ENCODE assay signal across 16 cellular contexts in the genomic region with DNA sequence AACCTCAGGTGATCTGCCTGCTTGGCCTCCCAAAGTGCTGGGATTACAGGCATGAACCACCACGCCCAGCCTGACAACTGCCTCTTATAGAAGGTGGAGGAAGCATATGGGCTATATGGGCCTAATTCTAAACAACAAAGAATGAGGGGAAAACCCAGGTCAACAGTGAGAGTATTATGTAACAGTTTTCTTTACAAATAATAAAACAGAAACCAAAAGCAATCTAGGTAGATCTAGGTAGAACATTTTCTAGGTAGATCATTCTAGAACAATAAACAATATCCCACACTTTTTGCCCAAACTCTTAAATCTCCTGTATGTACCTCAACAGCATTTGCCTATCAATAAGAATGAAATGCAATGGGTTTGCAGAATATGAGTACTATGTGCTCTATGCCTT.
DNase-seq lines count a peak whose midpoint lies in the region; ATAC-seq and TF ChIP-seq lines count a peak whose summit lies in the region.
"Had no signal": no experiment of that assay in that cellular context is flagged by ENCODE, and none has a peak within 500 bp of the region (broad histone marks: within the 10 kb centered on the region; RNA-seq: fewer than 3 reads in every experiment).

No MANE protein-coding gene starts in this region.

- no peaks in the 10 kb centered on the region for H3K27me3 Mint-ChIP-seq in endothelial cell (ENCODE audit: unreplicated experiment)

- no peak overlapping the region for H3K27ac Mint-ChIP-seq in endothelial cell (ENCODE audit: unreplicated experiment)

- TF ChIP-seq CTCF in RWPE1 (conservative IDR thresholded peaks at IDR 0.05; ENCODE audit: low read depth) (no peak), endothelial cell (IDR thresholded peaks at IDR 0.05; ENCODE audit: unreplicated experiment) (no peak)

- TF ChIP-seq POLR2A in GM18505 (IDR thresholded peaks at IDR 0.05; ENCODE audit: borderline replicate concordance, extremely low read depth, insufficient read depth, insufficient read length) = no peak

- no peak overlapping the region for H3K4me3 Mint-ChIP-seq in endothelial cell (ENCODE audit: unreplicated experiment)

- H3K27ac ChIP-seq in RWPE1 = no peak overlapping the region

- no peaks in the 10 kb centered on the region for H3K9me3 Mint-ChIP-seq in endothelial cell (ENCODE audit: unreplicated experiment)

- peak; percentile 73 for ATAC-seq in GM18498 (IDR thresholded peaks at IDR 0.05; ENCODE audit: unreplicated experiment)
- peak; percentile 72 for ATAC-seq in GM19023 (IDR thresholded peaks at IDR 0.05; ENCODE audit: unreplicated experiment)
- peak; percentile 83 for ATAC-seq in HG02571 (IDR thresholded peaks at IDR 0.05; ENCODE audit: unreplicated experiment)
- ATAC-seq in HG03354 (IDR thresholded peaks at IDR 0.05; ENCODE audit: poor library complexity, severe bottlenecking, unreplicated experiment) = peak; percentile 79
- ATAC-seq in GM18505 (IDR thresholded peaks at IDR 0.05; ENCODE audit: unreplicated experiment) = no peak
- ATAC-seq: Panc1 had no signal

- CTCF ChIA-PET in RWPE1 (lab: Yijun Ruan, JAX) = no interaction called here

- POLR2A ChIA-PET in RWPE1 (lab: Yijun Ruan, JAX; ENCODE audit: low non-redundant PET) = no interaction called here

- DNase-seq in kidney glomerular epithelial cell (lab: John Stamatoyannopoulos, UW) (no peak), RWPE1 (ENCODE audit: low spot score) (no peak), endothelial cell (ENCODE audit: low spot score) (no peak)
- DNase-seq: activated CD4-positive, alpha-beta T cell treated with anti-CD3 and anti-CD28 coated beads for 48 hours; AML-193; Kasumi-1; mesenchymal stem cell; NCI-H1436 treated with DMSO at 0.1 percent for 48 hours; NCI-H510A; stimulated activated naive CD4-positive, alpha-beta T cell had no signal

- no peaks in the 10 kb centered on the region for H3K36me3 Mint-ChIP-seq in endothelial cell (ENCODE audit: low read depth, unreplicated experiment)

- H3K4me1 Mint-ChIP-seq in endothelial cell (ENCODE audit: unreplicated experiment) = no peaks in the 10 kb centered on the region
